15 cellular contexts compared by ENCODE assay signal in genomic region chr1:93672477-93673158, GRCh38. TPM values are rescaled to one million over a fixed set of nuclear protein-coding genes. Genes with fewer than 3 reads are reported as not detected.
DNase-seq lines count a peak whose midpoint lies in the region; ATAC-seq and TF ChIP-seq lines count a peak whose summit lies in the region.
"Had no signal": no experiment of that assay in that cellular context is flagged by ENCODE, and none has a peak within 500 bp of the region (broad histone marks: within the 10 kb centered on the region; RNA-seq: fewer than 3 reads in every experiment).

No MANE protein-coding gene starts in this region.

- H3K27ac ChIP-seq in heart left ventricle (peak overlapping the region in 11 of 12 donors; percentile 12 to 77 (median 57)), duodenal mucosa (ENCODE audit: low read depth, low read length) (no peak overlapping the region), upper lobe of left lung (peak overlapping the region; percentile 64 to 98 (median 82)), MM.1S (ENCODE audit: low read length) (no peak overlapping the region)
- H3K27ac ChIP-seq: cardiac muscle cell, thoracic aorta had no signal

- no peaks in the 10 kb centered on the region for H3K79me2 ChIP-seq in MM.1S (ENCODE audit: low read length)

- no peak for DNase-seq in heart left ventricle
- DNase-seq in cardiac septum (ENCODE audit: low spot score), result no peak
- no peak for DNase-seq in neural crest cell (ENCODE audit: low read depth, low spot score)
- no peak for DNase-seq in upper lobe of left lung
- DNase-seq in NCI-H1092 treated with DMSO at 0.1 percent for 48 hours (lab: John Stamatoyannopoulos, UW), result no peak
- DNase-seq in MM.1S, result no peak
- DNase-seq: activated naive CD4-positive, alpha-beta T cell; KBM-7; naive thymus-derived CD4-positive, alpha-beta T cell; NCI-H526 treated with DMSO at 0.1 percent for 48 hours; retina had no signal

- no peak overlapping the region for H3K4me3 ChIP-seq in heart left ventricle
- peak overlapping the region; percentile 0 to 30 for H3K4me3 ChIP-seq in duodenal mucosa (ENCODE audit: low read depth in 1 of 2, low read length in 2 of 2)
- H3K4me3 ChIP-seq in upper lobe of left lung, result no peak overlapping the region
- H3K4me3 ChIP-seq in MM.1S (ENCODE audit: low read length), result no peak overlapping the region
- H3K4me3 ChIP-seq: cardiac muscle cell, thoracic aorta had no signal

- no peaks in the 10 kb centered on the region for H3F3A ChIP-seq in MM.1S (ENCODE audit: insufficient read depth, low read length)

- intact Hi-C loops in heart left ventricle (cut with DNase I) (loop anchor here in 1 of 10 donors (5.0 kb wide), 1 partner anchor 35 kb away; no protein-coding TSS in a partner anchor), cardiac septum (cut with DNase I) (no loop called here)

- no peaks in the 10 kb centered on the region for H3K27me3 ChIP-seq in heart left ventricle
- no peaks in the 10 kb centered on the region for H3K27me3 ChIP-seq in duodenal mucosa (ENCODE audit: control insufficient read depth in 1 of 2, insufficient read depth in 2 of 2, low read length in 2 of 2)
- H3K27me3 ChIP-seq in upper lobe of left lung, result no peaks in the 10 kb centered on the region
- H3K27me3 ChIP-seq in MM.1S (replicated peaks; ENCODE audit: insufficient read depth, low read length), result no peaks in the 10 kb centered on the region
- H3K27me3 ChIP-seq: cardiac muscle cell had no signal

- H3K9me3 Mint-ChIP-seq in neural crest cell, result no peaks in the 10 kb centered on the region
- H3K9me3 Mint-ChIP-seq: naive thymus-derived CD4-positive, alpha-beta T cell had no signal

- peaks cover 31% of the 10 kb centered on the region for H3K36me3 Mint-ChIP-seq in neural crest cell (ENCODE audit: low read depth)
- H3K36me3 Mint-ChIP-seq: naive thymus-derived CD4-positive, alpha-beta T cell had no signal

- H3K9ac ChIP-seq in duodenal mucosa (ENCODE audit: low read depth in 1 of 2, low read length in 2 of 2) (no peak overlapping the region), MM.1S (ENCODE audit: low read length) (no peak overlapping the region)

- H3K4me3 Mint-ChIP-seq in neural crest cell, result no peak overlapping the region
- H3K4me3 Mint-ChIP-seq: naive thymus-derived CD4-positive, alpha-beta T cell had no signal

- H4K20me1 ChIP-seq in MM.1S (ENCODE audit: insufficient read depth, low read length), result no peaks in the 10 kb centered on the region

- no peak overlapping the region for H3K4me2 ChIP-seq in MM.1S (ENCODE audit: low read depth, low read length)

- peaks cover 0 to 17% (median 0%) of the 10 kb centered on the region in 9 donors for H3K36me3 ChIP-seq in heart left ventricle
- H3K36me3 ChIP-seq in duodenal mucosa (ENCODE audit: control insufficient read depth in 1 of 2, insufficient read depth in 2 of 2, low read length in 2 of 2), result peaks cover 0 to 2% of the 10 kb centered on the region in 2 donors
- peaks cover 0 to 20% (median 2%) of the 10 kb centered on the region in 4 donors for H3K36me3 ChIP-seq in upper lobe of left lung
- no peaks in the 10 kb centered on the region for H3K36me3 ChIP-seq in MM.1S (replicated peaks; ENCODE audit: insufficient read depth, low read length)
- H3K36me3 ChIP-seq: cardiac muscle cell, thoracic aorta had no signal

- H3K27ac Mint-ChIP-seq in neural crest cell (ENCODE audit: unreplicated experiment), result peak overlapping the region; percentile 54
- H3K27ac Mint-ChIP-seq: naive thymus-derived CD4-positive, alpha-beta T cell had no signal

- H3K9me2 ChIP-seq in MM.1S (replicated peaks; ENCODE audit: insufficient read depth, low read length), result no peaks in the 10 kb centered on the region

- H2AFZ ChIP-seq in MM.1S (ENCODE audit: low read length), result no peak overlapping the region

- H3K9me3 ChIP-seq in heart left ventricle (no peaks in the 10 kb centered on the region), duodenal mucosa (ENCODE audit: control insufficient read depth in 1 of 2, low read length in 2 of 2) (no peaks in the 10 kb centered on the region), upper lobe of left lung (no peaks in the 10 kb centered on the region), MM.1S (replicated peaks; ENCODE audit: insufficient read depth, low read length) (no peaks in the 10 kb centered on the region)
- H3K9me3 ChIP-seq: thoracic aorta had no signal

- TF ChIP-seq CTCF in heart left ventricle (IDR thresholded peaks at IDR 0.05) (no peak), neural crest cell (conservative IDR thresholded peaks at IDR 0.05) (no peak), upper lobe of left lung (IDR thresholded peaks at IDR 0.05) (no peak), MM.1S (IDR thresholded peaks at IDR 0.05; ENCODE audit: low read length) (no peak)

- TF ChIP-seq EP300 in upper lobe of left lung (IDR thresholded peaks at IDR 0.05), result no peak

- peaks cover 17 to 98% (median 85%) of the 10 kb centered on the region in 12 donors for H3K4me1 ChIP-seq in heart left ventricle
- peaks cover 29 to 46% of the 10 kb centered on the region in 2 donors for H3K4me1 ChIP-seq in duodenal mucosa (ENCODE audit: control insufficient read depth in 1 of 2, insufficient read depth in 2 of 2, low read length in 2 of 2)
- H3K4me1 ChIP-seq in upper lobe of left lung, result peaks cover 76 to 88% (median 83%) of the 10 kb centered on the region in 4 donors
- H3K4me1 ChIP-seq in MM.1S (ENCODE audit: low read length), result no peaks in the 10 kb centered on the region

- WGBS in heart left ventricle, 4 donors, result 54 to 69% (median 65%) methylated on average over 5 of the region's 5 CpGs
- 55% methylated on average over 5 of the region's 5 CpGs for WGBS in upper lobe of left lung, 2 donors

- H3K4me1 Mint-ChIP-seq in neural crest cell, result peaks cover 69% of the 10 kb centered on the region

- no peaks in the 10 kb centered on the region for H3K27me3 Mint-ChIP-seq in neural crest cell (ENCODE audit: low read depth)

- no peak for ATAC-seq in heart left ventricle
- peak; percentile 16 to 56 for ATAC-seq in upper lobe of left lung (ENCODE audit: low FRiP score in 2 of 2)
- no peak for ATAC-seq in GM18502 (IDR thresholded peaks at IDR 0.05; ENCODE audit: poor library complexity, unreplicated experiment)
- ATAC-seq: naive thymus-derived CD4-positive, alpha-beta T cell had no signal

- TF ChIP-seq POLR2A in heart left ventricle (IDR thresholded peaks at IDR 0.05) (no peak), upper lobe of left lung (IDR thresholded peaks at IDR 0.05) (no peak)

RNA-seq across cellular contexts. Expression of gene BCAR3, which starts 9.0 kb away (rescaled TPM):
- total RNA-seq in heart left ventricle, result 10 to 100 TPM in 8 of 9 donors, 1 to 10 TPM in 1; 7.5 to 25.0 (median 17.3) TPM
- 1 to 10 TPM; 6.4 to 7.4 TPM for polyA plus RNA-seq in heart left ventricle
- 6.9 TPM for total RNA-seq in cardiac septum
- total RNA-seq in neural crest cell, result 38.5 and 41.6 TPM in 2 replicates
- 10 to 100 TPM; 26.3 to 48.8 (median 31.9) TPM for total RNA-seq in upper lobe of left lung

Comparison
In these comparisons a context has a peak if more than half of its experiments do, and no peak if none do; other contexts are left out.
1. ATAC-seq: peak in upper lobe of left lung (2 of 2); none in heart left ventricle (0 of 4) and GM18502 (single experiment).
2. H3K27ac ChIP-seq: peak in heart left ventricle (11 of 12) and upper lobe of left lung (4 of 4); none in duodenal mucosa (single experiment) and MM.1S (single experiment).
3. H3K4me3 ChIP-seq: peak in duodenal mucosa (2 of 2); none in heart left ventricle (0 of 12), upper lobe of left lung (0 of 4) and MM.1S (single experiment).